Comparison of ENCODE assay signal across 12 cellular contexts in the genomic region with DNA sequence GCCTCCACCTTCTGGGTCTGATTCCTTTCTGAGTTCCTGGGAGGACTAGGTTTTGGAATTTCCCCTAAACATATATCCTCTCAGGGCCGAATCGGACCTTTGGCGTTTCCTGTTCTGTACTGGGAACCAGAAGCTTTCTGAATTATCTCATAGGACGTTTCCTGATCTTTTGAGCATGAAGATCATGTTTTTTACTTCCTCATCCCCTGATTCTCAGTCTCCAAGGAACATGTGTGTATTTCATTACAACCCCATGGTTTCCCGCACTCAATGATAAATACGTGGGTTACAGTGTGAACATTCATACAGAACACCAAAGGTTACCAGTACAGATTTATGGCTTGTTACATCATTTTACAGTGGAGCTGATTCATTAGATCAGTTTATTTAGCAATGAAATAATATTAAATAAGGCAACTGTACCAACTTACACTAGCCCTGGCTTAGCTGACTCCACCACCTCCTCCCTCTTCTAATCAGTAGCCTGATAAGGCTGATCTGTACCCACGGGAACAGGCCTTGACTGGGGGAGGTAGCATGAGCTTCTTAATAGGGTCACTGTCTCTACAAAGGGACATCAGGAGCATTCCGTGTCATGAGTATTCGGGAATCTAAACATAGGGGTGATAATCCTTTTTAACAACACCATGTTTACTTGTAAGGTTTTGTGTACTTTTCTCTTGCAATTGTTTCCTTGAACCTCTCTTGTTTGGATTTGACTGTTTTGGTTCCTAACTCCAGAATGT. TPM values are rescaled to one million over a fixed set of nuclear protein-coding genes. Genes with fewer than 3 reads are reported as not detected.
A peak's percentile ranks its signal among the peaks of the same experiment; 100 is the strongest.
DNase-seq lines count a peak whose midpoint lies in the region; ATAC-seq and TF ChIP-seq lines count a peak whose summit lies in the region.
"Had no signal": no experiment of that assay in that cellular context is flagged by ENCODE, and none has a peak within 500 bp of the region (broad histone marks: within the 10 kb centered on the region; RNA-seq: fewer than 3 reads in every experiment).

No MANE protein-coding gene starts in this region.

- no peak overlapping the region for H3K4me3 Mint-ChIP-seq in osteocyte (ENCODE audit: unreplicated experiment)
- H3K4me3 Mint-ChIP-seq: CD14-positive monocyte; stimulated activated memory B cell treated with anti-CD40 and anti-IgM and Interleukin-4, amounts not matched to agents 10 μg/mL and 1 μg/mL and 100 μg/mL, for 72 hours had no signal

- TF ChIP-seq CTCF in osteocyte (IDR thresholded peaks at IDR 0.05), result no peak

- peak overlapping the region; percentile 84 for H3K27ac Mint-ChIP-seq in osteocyte (ENCODE audit: unreplicated experiment)
- H3K27ac Mint-ChIP-seq: CD14-positive monocyte; stimulated activated memory B cell treated with anti-CD40 and anti-IgM and Interleukin-4, amounts not matched to agents 10 μg/mL and 1 μg/mL and 100 μg/mL, for 72 hours had no signal

- ATAC-seq in SK-N-SH treated with all-trans-retinoic acid at 6 μM for 48 hours, result peak; percentile 41
- no peak for ATAC-seq in HG03520 (IDR thresholded peaks at IDR 0.05; ENCODE audit: unreplicated experiment)
- ATAC-seq: esophagus mucosa; stimulated activated memory B cell treated with anti-CD40 and anti-IgM and Interleukin-4, amounts not matched to agents 10 μg/mL and 1 μg/mL and 100 μg/mL, for 72 hours had no signal

- H3K4me1 Mint-ChIP-seq in osteocyte (ENCODE audit: unreplicated experiment), result peaks cover 24% of the 10 kb centered on the region

- no peaks in the 10 kb centered on the region for H3K36me3 Mint-ChIP-seq in osteocyte (ENCODE audit: unreplicated experiment)
- H3K36me3 Mint-ChIP-seq: CD14-positive monocyte; stimulated activated memory B cell treated with anti-CD40 and anti-IgM and Interleukin-4, amounts not matched to agents 10 μg/mL and 1 μg/mL and 100 μg/mL, for 72 hours had no signal

- DNase-seq in DMS53 (lab: John Stamatoyannopoulos, UW), result peak; percentile 59
- peak; percentile 53 for DNase-seq in glomerular visceral epithelial cell (ENCODE audit: extremely low spot score)
- no peak for DNase-seq in osteocyte (ENCODE audit: extremely low spot score, unreplicated experiment)
- no peak for DNase-seq in cortex of kidney (lab: John Stamatoyannopoulos, UW)
- DNase-seq in T-helper 9 cell, result no peak
- DNase-seq in OCI-M2 (lab: John Stamatoyannopoulos, UW; ENCODE audit: unreplicated experiment), result no peak
- DNase-seq: T1000 had no signal

- H3K9me3 Mint-ChIP-seq in osteocyte (ENCODE audit: unreplicated experiment), result peaks cover 7% of the 10 kb centered on the region
- H3K9me3 Mint-ChIP-seq: stimulated activated memory B cell treated with anti-CD40 and anti-IgM and Interleukin-4, amounts not matched to agents 10 μg/mL and 1 μg/mL and 100 μg/mL, for 72 hours had no signal

- H3K27me3 Mint-ChIP-seq in osteocyte (ENCODE audit: unreplicated experiment), result no peaks in the 10 kb centered on the region

TF ChIP-seq in SK-N-SH treated with all-trans-retinoic acid at 6 μM for 48 hours, 23 proteins besides CTCF, POLR2A, EP300 and RAD21:
- no peak for TF ChIP-seq PPARA (CRISPR knock-in tag; IDR thresholded peaks at IDR 0.05; ENCODE audit: borderline replicate concordance)
- no peak for TF ChIP-seq ZFP30 (CRISPR knock-in tag; IDR thresholded peaks at IDR 0.05)
- TF ChIP-seq, protein P1, sequence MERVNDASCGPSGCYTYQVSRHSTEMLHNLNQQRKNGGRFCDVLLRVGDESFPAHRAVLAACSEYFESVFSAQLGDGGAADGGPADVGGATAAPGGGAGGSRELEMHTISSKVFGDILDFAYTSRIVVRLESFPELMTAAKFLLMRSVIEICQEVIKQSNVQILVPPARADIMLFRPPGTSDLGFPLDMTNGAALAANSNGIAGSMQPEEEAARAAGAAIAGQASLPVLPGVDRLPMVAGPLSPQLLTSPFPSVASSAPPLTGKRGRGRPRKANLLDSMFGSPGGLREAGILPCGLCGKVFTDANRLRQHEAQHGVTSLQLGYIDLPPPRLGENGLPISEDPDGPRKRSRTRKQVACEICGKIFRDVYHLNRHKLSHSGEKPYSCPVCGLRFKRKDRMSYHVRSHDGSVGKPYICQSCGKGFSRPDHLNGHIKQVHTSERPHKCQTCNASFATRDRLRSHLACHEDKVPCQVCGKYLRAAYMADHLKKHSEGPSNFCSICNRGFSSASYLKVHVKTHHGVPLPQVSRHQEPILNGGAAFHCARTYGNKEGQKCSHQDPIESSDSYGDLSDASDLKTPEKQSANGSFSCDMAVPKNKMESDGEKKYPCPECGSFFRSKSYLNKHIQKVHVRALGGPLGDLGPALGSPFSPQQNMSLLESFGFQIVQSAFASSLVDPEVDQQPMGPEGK (CRISPR knock-in tag; IDR thresholded peaks at IDR 0.05; ENCODE audit: borderline replicate concordance), result no peak
- TF ChIP-seq OSR1 (CRISPR knock-in tag; IDR thresholded peaks at IDR 0.05), result no peak
- TF ChIP-seq, protein P2, sequence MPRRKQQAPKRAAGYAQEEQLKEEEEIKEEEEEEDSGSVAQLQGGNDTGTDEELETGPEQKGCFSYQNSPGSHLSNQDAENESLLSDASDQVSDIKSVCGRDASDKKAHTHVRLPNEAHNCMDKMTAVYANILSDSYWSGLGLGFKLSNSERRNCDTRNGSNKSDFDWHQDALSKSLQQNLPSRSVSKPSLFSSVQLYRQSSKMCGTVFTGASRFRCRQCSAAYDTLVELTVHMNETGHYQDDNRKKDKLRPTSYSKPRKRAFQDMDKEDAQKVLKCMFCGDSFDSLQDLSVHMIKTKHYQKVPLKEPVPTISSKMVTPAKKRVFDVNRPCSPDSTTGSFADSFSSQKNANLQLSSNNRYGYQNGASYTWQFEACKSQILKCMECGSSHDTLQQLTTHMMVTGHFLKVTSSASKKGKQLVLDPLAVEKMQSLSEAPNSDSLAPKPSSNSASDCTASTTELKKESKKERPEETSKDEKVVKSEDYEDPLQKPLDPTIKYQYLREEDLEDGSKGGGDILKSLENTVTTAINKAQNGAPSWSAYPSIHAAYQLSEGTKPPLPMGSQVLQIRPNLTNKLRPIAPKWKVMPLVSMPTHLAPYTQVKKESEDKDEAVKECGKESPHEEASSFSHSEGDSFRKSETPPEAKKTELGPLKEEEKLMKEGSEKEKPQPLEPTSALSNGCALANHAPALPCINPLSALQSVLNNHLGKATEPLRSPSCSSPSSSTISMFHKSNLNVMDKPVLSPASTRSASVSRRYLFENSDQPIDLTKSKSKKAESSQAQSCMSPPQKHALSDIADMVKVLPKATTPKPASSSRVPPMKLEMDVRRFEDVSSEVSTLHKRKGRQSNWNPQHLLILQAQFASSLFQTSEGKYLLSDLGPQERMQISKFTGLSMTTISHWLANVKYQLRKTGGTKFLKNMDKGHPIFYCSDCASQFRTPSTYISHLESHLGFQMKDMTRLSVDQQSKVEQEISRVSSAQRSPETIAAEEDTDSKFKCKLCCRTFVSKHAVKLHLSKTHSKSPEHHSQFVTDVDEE (CRISPR knock-in tag; IDR thresholded peaks at IDR 0.05), result no peak
- no peak for TF ChIP-seq ISL1 (CRISPR knock-in tag; IDR thresholded peaks at IDR 0.05)
- TF ChIP-seq BACH2 (CRISPR knock-in tag; IDR thresholded peaks at IDR 0.05; ENCODE audit: borderline replicate concordance), result no peak
- TF ChIP-seq SNAI2 (CRISPR knock-in tag; IDR thresholded peaks at IDR 0.05), result no peak
TF ChIP-seq in SK-N-SH treated with all-trans-retinoic acid at 6 μM for 48 hours: peak in this region for 0.

RNA-seq across cellular contexts. Expression of a gene that starts 57.8 kb away (rescaled TPM):
- 84.2 and 96.6 TPM in 2 replicates for total RNA-seq in osteocyte

Comparison
In these comparisons a context has a peak if more than half of its experiments do, and no peak if none do; other contexts are left out.
1. DNase-seq: peak in DMS53 (single experiment) and glomerular visceral epithelial cell (single experiment); none in osteocyte (single experiment), cortex of kidney (single experiment), T-helper 9 cell (single experiment) and OCI-M2 (single experiment).